Comparison of ENCODE assay signal across 9 cellular contexts in genomic region chr3:140568131-140568530, GRCh38.
"Had no signal": no experiment of that assay in that cellular context is flagged by ENCODE, and none has a peak within 500 bp of the region (broad histone marks: within the 10 kb centered on the region; RNA-seq: fewer than 3 reads in every experiment).

No MANE protein-coding gene starts in this region.

- H3K27ac ChIP-seq: GM23248 had no signal

- H3K4me3 ChIP-seq: GM23248, GM23338, HAP-1 had no signal

- DNase-seq: GM23248, GOT3, H7, H9, HCEC 1CT, HFFc6 had no signal

- ATAC-seq: GM23338, HCT116 had no signal

- H3K4me1 ChIP-seq: HAP-1 had no signal

- H3K36me3 ChIP-seq: HAP-1 had no signal

- H3K9me3 ChIP-seq: HAP-1 had no signal
